ENCODE assay signal across 9 cellular contexts in genomic region chr3:156817931-156818765, GRCh38. TPM values are rescaled to one million over a fixed set of nuclear protein-coding genes. Genes with fewer than 3 reads are reported as not detected.
DNase-seq lines count a peak whose midpoint lies in the region; ATAC-seq, FAIRE-seq and TF ChIP-seq lines count a peak whose summit lies in the region.
"Had no signal": no experiment of that assay in that cellular context is flagged by ENCODE, and none has a peak within 500 bp of the region (broad histone marks: within the 10 kb centered on the region; RNA-seq: fewer than 3 reads in every experiment).

No MANE protein-coding gene starts in this region.

- ATAC-seq in HG03457 (IDR thresholded peaks at IDR 0.05; ENCODE audit: unreplicated experiment) = no peak

- H3K27me3 ChIP-seq in SJCRH30 = no peaks in the 10 kb centered on the region
- H3K27me3 ChIP-seq in esophagus (ENCODE audit: control insufficient read depth in 1 of 2, insufficient read depth in 2 of 2, low read length in 2 of 2) = no peaks in the 10 kb centered on the region
- H3K27me3 ChIP-seq in skeletal muscle tissue (ENCODE audit: control insufficient read depth in 3 of 3, insufficient read depth in 3 of 3, low read length in 3 of 3) = no peaks in the 10 kb centered on the region

- DNase-seq in GM12891 (ENCODE audit: insufficient read length, low spot score) = no peak
- DNase-seq in SJCRH30 = no peak
- DNase-seq in stimulated activated CD4-positive, alpha-beta T cell treated with anti-CD3 and anti-CD28 coated beads, Interleukin-4, amount 100 ng/mL, for 1 hour = no peak
- DNase-seq in H54 (ENCODE audit: insufficient read length, low spot score) = no peak
- no peak for DNase-seq in NCI-H1436 treated with DMSO at 0.1 percent for 48 hours (lab: John Stamatoyannopoulos, UW)

- H3K27ac ChIP-seq in SJCRH30 (peak overlapping the region; percentile 57), esophagus (ENCODE audit: low read depth in 2 of 2, low read length in 1 of 2) (peak overlapping the region; percentile 22 to 60), skeletal muscle tissue (ENCODE audit: low read depth, low read length) (peak overlapping the region; percentile 28)

- no peak overlapping the region for H3K4me3 ChIP-seq in SJCRH30
- no peak overlapping the region for H3K4me3 ChIP-seq in esophagus (ENCODE audit: low read depth in 1 of 2, low read length in 2 of 2)
- peak overlapping the region in 1 of 3 donors; percentile 78 for H3K4me3 ChIP-seq in skeletal muscle tissue (ENCODE audit: low read length in 3 of 3)

- 70 to 83% methylated on average over 4 of the region's 4 CpGs for WGBS in esophagus, 2 donors

- no peaks in the 10 kb centered on the region for H3K9me3 ChIP-seq in SJCRH30 (replicated peaks)
- no peaks in the 10 kb centered on the region for H3K9me3 ChIP-seq in esophagus (ENCODE audit: control insufficient read depth in 2 of 2, insufficient read depth in 1 of 2, low read depth in 1 of 2, low read length in 1 of 2)
- H3K9me3 ChIP-seq in skeletal muscle tissue (ENCODE audit: control insufficient read depth in 3 of 3, low read length in 3 of 3) = no peaks in the 10 kb centered on the region

- H3K36me3 ChIP-seq in SJCRH30 (no peaks in the 10 kb centered on the region), esophagus (ENCODE audit: control insufficient read depth in 2 of 2, insufficient read depth in 2 of 2, low read length in 1 of 2) (no peaks in the 10 kb centered on the region), skeletal muscle tissue (ENCODE audit: control insufficient read depth in 3 of 3, insufficient read depth in 3 of 3, low read length in 3 of 3) (no peaks in the 10 kb centered on the region)

- peak; percentile 72 for FAIRE-seq in GM12891 (lab: Jason Lieb, UNC)
- no peak for FAIRE-seq in H54 (lab: Jason Lieb, UNC)

- peak overlapping the region in 2 of 3 donors; percentile 69 to 88 for H3K9ac ChIP-seq in skeletal muscle tissue (ENCODE audit: low read depth in 1 of 3, low read length in 3 of 3)

- H3K4me1 ChIP-seq in SJCRH30 (peaks cover 16% of the 10 kb centered on the region), esophagus (ENCODE audit: control insufficient read depth in 2 of 2, insufficient read depth in 2 of 2, low read length in 1 of 2) (peaks cover 0 to 2% of the 10 kb centered on the region in 2 donors), skeletal muscle tissue (ENCODE audit: control insufficient read depth in 3 of 3, insufficient read depth in 3 of 3, low read length in 3 of 3) (peaks cover 0 to 14% (median 2%) of the 10 kb centered on the region in 3 donors)

- TF ChIP-seq POLR2A in GM12891 (IDR thresholded peaks at IDR 0.05; ENCODE audit: low read depth, low read length) = no peak
- TF ChIP-seq POLR2A in H54 (IDR thresholded peaks at IDR 0.05; ENCODE audit: low read depth, low read length) = no peak

TF ChIP-seq in GM12891, 5 proteins besides CTCF, POLR2A, EP300 and RAD21:
- TF ChIP-seq SPI1 (IDR thresholded peaks at IDR 0.05; ENCODE audit: low read depth, low read length) = no peak
- no peak for TF ChIP-seq PAX5 (IDR thresholded peaks at IDR 0.05; ENCODE audit: insufficient read depth, low read length, severe bottlenecking)
- TF ChIP-seq POU2F2 (IDR thresholded peaks at IDR 0.05; ENCODE audit: low read depth, low read length) = no peak
- TF ChIP-seq POLR2AphosphoS5 (IDR thresholded peaks at IDR 0.05; ENCODE audit: low read depth, low read length) = no peak
- TF ChIP-seq TAF1 (IDR thresholded peaks at IDR 0.05; ENCODE audit: low read depth, low read length) = no peak

RNA-seq across cellular contexts. Expression of gene LEKR1, which starts 8.0 kb away (rescaled TPM):
- polyA plus RNA-seq in GM12891 (2012; ENCODE audit: low read depth, missing spikeins) = 1.1 TPM
- 0.61 and 0.91 TPM in 2 replicates for total RNA-seq in SJCRH30 (2014; rRNA removed; shearing (Covaris generic))
- under 1 TPM; 0.21 to 0.33 TPM for polyA plus RNA-seq in esophagus
- total RNA-seq in skeletal muscle tissue = 0.52 TPM
- total RNA-seq: glomerular endothelial cell had no signal
